1 cellular context compared by ENCODE assay signal in the genomic region with DNA sequence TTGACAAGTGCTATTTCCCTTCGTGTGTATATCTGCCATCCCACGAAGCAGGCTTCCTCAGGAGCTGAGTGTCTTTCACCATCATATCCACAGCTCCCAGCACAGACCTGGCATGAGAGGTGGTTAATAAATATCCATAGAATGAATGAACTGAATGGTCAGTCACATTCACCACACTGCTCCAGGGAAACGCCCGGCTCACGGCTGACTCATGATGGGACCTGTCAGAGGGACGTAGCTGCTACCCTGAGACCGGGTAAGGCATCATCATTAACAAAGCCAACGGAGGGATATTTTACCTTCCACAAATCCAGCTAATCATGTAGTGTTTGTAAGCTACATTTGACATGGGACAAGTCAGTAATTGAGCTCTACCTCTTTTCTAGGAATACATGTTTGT.
TF ChIP-seq lines count a peak whose summit lies in the region.

No MANE protein-coding gene starts in this region.

TF ChIP-seq in K562, 482 proteins besides CTCF, POLR2A, EP300 and RAD21:
- no peak for TF ChIP-seq SMARCE1 (IDR thresholded peaks at IDR 0.05)
- peak; percentile 35; the same call in 1 of the 2 replicates for TF ChIP-seq NFE2 (IDR thresholded peaks at IDR 0.05; ENCODE audit: low read depth)
- TF ChIP-seq, protein P1, sequence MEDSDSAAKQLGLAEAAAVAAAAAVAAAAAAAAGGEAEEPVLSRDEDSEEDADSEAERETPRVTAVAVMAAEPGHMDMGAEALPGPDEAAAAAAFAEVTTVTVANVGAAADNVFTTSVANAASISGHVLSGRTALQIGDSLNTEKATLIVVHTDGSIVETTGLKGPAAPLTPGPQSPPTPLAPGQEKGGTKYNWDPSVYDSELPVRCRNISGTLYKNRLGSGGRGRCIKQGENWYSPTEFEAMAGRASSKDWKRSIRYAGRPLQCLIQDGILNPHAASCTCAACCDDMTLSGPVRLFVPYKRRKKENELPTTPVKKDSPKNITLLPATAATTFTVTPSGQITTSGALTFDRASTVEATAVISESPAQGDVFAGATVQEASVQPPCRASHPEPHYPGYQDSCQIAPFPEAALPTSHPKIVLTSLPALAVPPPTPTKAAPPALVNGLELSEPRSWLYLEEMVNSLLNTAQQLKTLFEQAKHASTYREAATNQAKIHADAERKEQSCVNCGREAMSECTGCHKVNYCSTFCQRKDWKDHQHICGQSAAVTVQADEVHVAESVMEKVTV (CRISPR knock-in tag; IDR thresholded peaks at IDR 0.05), result no peak
- TF ChIP-seq RBM17 (IDR thresholded peaks at IDR 0.05; ENCODE audit: borderline replicate concordance, low read depth, low read length), result no peak
- TF ChIP-seq FOXK1 (CRISPR knock-in tag; IDR thresholded peaks at IDR 0.05; ENCODE audit: borderline replicate concordance), result no peak
- no peak for TF ChIP-seq SAFB2 (IDR thresholded peaks at IDR 0.05; ENCODE audit: borderline replicate concordance, low read depth, low read length, severe bottlenecking)
- peak; percentile 51 for TF ChIP-seq FOSL1 (tag; conservative IDR thresholded peaks at IDR 0.05)
- no peak for TF ChIP-seq ZNF184 (CRISPR knock-in tag; IDR thresholded peaks at IDR 0.05)
- TF ChIP-seq, protein P2, sequence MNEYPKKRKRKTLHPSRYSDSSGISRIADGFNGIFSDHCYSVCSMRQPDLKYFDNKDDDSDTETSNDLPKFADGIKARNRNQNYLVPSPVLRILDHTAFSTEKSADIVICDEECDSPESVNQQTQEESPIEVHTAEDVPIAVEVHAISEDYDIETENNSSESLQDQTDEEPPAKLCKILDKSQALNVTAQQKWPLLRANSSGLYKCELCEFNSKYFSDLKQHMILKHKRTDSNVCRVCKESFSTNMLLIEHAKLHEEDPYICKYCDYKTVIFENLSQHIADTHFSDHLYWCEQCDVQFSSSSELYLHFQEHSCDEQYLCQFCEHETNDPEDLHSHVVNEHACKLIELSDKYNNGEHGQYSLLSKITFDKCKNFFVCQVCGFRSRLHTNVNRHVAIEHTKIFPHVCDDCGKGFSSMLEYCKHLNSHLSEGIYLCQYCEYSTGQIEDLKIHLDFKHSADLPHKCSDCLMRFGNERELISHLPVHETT (CRISPR knock-in tag; conservative IDR thresholded peaks at IDR 0.05 in 1 of 2, IDR thresholded peaks at IDR 0.05 in 1 of 2), result no peak
- TF ChIP-seq, protein P3, sequence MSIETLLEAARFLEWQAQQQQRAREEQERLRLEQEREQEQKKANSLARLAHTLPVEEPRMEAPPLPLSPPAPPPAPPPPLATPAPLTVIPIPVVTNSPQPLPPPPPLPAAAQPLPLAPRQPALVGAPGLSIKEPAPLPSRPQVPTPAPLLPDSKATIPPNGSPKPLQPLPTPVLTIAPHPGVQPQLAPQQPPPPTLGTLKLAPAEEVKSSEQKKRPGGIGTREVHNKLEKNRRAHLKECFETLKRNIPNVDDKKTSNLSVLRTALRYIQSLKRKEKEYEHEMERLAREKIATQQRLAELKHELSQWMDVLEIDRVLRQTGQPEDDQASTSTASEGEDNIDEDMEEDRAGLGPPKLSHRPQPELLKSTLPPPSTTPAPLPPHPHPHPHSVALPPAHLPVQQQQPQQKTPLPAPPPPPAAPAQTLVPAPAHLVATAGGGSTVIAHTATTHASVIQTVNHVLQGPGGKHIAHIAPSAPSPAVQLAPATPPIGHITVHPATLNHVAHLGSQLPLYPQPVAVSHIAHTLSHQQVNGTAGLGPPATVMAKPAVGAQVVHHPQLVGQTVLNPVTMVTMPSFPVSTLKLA (conservative IDR thresholded peaks at IDR 0.05), result no peak
- no peak for TF ChIP-seq CTBP1 (IDR thresholded peaks at IDR 0.05; ENCODE audit: borderline replicate concordance)
- TF ChIP-seq FOXM1 (IDR thresholded peaks at IDR 0.05; ENCODE audit: low read depth), result no peak
- TF ChIP-seq FOXM1 (CRISPR knock-in tag; IDR thresholded peaks at IDR 0.05; ENCODE audit: low read depth), result no peak
- TF ChIP-seq U2AF2 (optimal IDR thresholded peaks at IDR 0.05; ENCODE audit: low read depth, low read length), result no peak
- TF ChIP-seq, protein P4, sequence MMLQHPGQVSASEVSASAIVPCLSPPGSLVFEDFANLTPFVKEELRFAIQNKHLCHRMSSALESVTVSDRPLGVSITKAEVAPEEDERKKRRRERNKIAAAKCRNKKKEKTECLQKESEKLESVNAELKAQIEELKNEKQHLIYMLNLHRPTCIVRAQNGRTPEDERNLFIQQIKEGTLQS (IDR thresholded peaks at IDR 0.05), result peak; percentile 27; the same call in 1 of the 2 replicates
- TF ChIP-seq, protein P4 (CRISPR knock-in tag; conservative IDR thresholded peaks at IDR 0.05), result no peak
- TF ChIP-seq, protein P5, sequence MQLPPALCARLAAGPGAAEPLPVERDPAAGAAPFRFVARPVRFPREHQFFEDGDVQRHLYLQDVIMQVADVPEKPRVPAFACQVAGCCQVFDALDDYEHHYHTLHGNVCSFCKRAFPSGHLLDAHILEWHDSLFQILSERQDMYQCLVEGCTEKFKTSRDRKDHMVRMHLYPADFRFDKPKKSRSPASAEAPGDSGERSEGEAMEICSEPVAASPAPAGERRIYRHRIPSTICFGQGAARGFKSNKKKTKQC (CRISPR knock-in tag; IDR thresholded peaks at IDR 0.05), result no peak
- no peak for TF ChIP-seq ATF1 (CRISPR knock-in tag; IDR thresholded peaks at IDR 0.05)
- TF ChIP-seq ATF1 (tag; IDR thresholded peaks at IDR 0.05), result no peak
- no peak for TF ChIP-seq NELFE (IDR thresholded peaks at IDR 0.05; ENCODE audit: insufficient read depth, insufficient read length)
- no peak for TF ChIP-seq KLF6 (CRISPR knock-in tag; IDR thresholded peaks at IDR 0.05; ENCODE audit: borderline replicate concordance)
- TF ChIP-seq, protein P6, sequence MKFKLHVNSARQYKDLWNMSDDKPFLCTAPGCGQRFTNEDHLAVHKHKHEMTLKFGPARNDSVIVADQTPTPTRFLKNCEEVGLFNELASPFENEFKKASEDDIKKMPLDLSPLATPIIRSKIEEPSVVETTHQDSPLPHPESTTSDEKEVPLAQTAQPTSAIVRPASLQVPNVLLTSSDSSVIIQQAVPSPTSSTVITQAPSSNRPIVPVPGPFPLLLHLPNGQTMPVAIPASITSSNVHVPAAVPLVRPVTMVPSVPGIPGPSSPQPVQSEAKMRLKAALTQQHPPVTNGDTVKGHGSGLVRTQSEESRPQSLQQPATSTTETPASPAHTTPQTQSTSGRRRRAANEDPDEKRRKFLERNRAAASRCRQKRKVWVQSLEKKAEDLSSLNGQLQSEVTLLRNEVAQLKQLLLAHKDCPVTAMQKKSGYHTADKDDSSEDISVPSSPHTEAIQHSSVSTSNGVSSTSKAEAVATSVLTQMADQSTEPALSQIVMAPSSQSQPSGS (CRISPR knock-in tag; IDR thresholded peaks at IDR 0.05), result no peak
- TF ChIP-seq, protein P7, sequence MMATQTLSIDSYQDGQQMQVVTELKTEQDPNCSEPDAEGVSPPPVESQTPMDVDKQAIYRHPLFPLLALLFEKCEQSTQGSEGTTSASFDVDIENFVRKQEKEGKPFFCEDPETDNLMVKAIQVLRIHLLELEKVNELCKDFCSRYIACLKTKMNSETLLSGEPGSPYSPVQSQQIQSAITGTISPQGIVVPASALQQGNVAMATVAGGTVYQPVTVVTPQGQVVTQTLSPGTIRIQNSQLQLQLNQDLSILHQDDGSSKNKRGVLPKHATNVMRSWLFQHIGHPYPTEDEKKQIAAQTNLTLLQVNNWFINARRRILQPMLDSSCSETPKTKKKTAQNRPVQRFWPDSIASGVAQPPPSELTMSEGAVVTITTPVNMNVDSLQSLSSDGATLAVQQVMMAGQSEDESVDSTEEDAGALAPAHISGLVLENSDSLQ (IDR thresholded peaks at IDR 0.05), result peak; percentile 76
- TF ChIP-seq SP2 (IDR thresholded peaks at IDR 0.05; ENCODE audit: extremely low read depth, low read depth, low read length, poor library complexity, severe bottlenecking), result no peak
- peak; percentile 45; the same call in 1 of the 2 replicates for TF ChIP-seq JUND (IDR thresholded peaks at IDR 0.05; ENCODE audit: borderline replicate concordance, low read depth, low read length)
- TF ChIP-seq JUND (tag; IDR thresholded peaks at IDR 0.05; ENCODE audit: borderline replicate concordance, low read depth, low read length), result no peak
- no peak for TF ChIP-seq RHOXF2B (CRISPR knock-in tag; conservative IDR thresholded peaks at IDR 0.05)
- peak; percentile 38 for TF ChIP-seq MEIS2 (IDR thresholded peaks at IDR 0.05; ENCODE audit: partially characterized antibody)
- no peak for TF ChIP-seq FUS (optimal IDR thresholded peaks at IDR 0.05; ENCODE audit: low read depth, low read length)
